Comparison of ENCODE assay signal across 17 cellular contexts in the genomic region with DNA sequence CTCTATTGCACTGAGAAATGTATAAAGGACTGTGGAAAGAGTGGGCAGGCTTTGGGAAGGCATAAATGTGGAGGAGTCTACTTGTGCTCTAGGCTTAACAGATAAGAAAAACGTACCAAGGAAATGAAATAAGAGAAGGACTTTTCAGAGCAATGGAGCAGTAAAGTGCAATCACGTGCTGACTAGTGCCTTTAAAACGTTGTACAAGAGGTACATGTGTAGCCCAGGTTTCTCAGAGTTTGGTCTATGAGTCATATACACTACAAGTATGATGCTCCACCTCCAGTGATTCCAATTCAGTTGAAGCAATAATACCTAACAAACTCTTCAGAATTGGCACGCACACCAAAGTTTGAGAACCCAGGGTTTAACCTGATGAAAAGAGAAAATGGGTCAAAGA. TPM values are rescaled to one million over a fixed set of nuclear protein-coding genes. Genes with fewer than 3 reads are reported as not detected.
DNase-seq lines count a peak whose midpoint lies in the region; ATAC-seq and TF ChIP-seq lines count a peak whose summit lies in the region.
"Had no signal": no experiment of that assay in that cellular context is flagged by ENCODE, and none has a peak within 500 bp of the region (broad histone marks: within the 10 kb centered on the region; RNA-seq: fewer than 3 reads in every experiment).

No MANE protein-coding gene starts in this region.

- H3K4me3 Mint-ChIP-seq in stimulated activated effector memory CD8-positive, alpha-beta T cell treated with anti-CD3 and anti-CD28 coated beads, Interleukin-12 subunit alpha, Interleukin-12 subunit beta, amount 100 ng/mL, for 72 hours: no peak overlapping the region

- H3K4me1 Mint-ChIP-seq in stimulated activated effector memory CD8-positive, alpha-beta T cell treated with anti-CD3 and anti-CD28 coated beads, Interleukin-12 subunit alpha, Interleukin-12 subunit beta, amount 100 ng/mL, for 72 hours: peaks cover 6% of the 10 kb centered on the region

- no peak overlapping the region for H3K27ac Mint-ChIP-seq in stimulated activated effector memory CD8-positive, alpha-beta T cell treated with anti-CD3 and anti-CD28 coated beads, Interleukin-12 subunit alpha, Interleukin-12 subunit beta, amount 100 ng/mL, for 72 hours

- no peaks in the 10 kb centered on the region for H3K9me3 ChIP-seq in RWPE2 (ENCODE audit: severe bottlenecking)
- H3K9me3 ChIP-seq: BLaER1, Peyer's patch, SJCRH30 had no signal

- H3K36me3 ChIP-seq in RWPE2 (ENCODE audit: low read depth): no peaks in the 10 kb centered on the region
- H3K36me3 ChIP-seq: BLaER1, Peyer's patch, SJCRH30 had no signal

- no peak for DNase-seq in activated CD4-positive, CD25-positive, alpha-beta regulatory T cell (lab: John Stamatoyannopoulos, UW)
- no peak for DNase-seq in RWPE2 (ENCODE audit: low spot score)
- no peak for DNase-seq in stimulated activated effector memory CD8-positive, alpha-beta T cell treated with anti-CD3 and anti-CD28 coated beads, Interleukin-12 subunit alpha, Interleukin-12 subunit beta, amount 100 ng/mL, for 72 hours (ENCODE audit: low spot score in 2 of 2)
- no peak for DNase-seq in NCI-H2107 treated with DMSO at 0.1 percent for 48 hours (lab: John Stamatoyannopoulos, UW; ENCODE audit: unreplicated experiment)
- no peak for DNase-seq in SHP77 (lab: John Stamatoyannopoulos, UW)
- no peak for DNase-seq in NCI-H146 treated with DMSO at 0.1 percent for 48 hours (lab: John Stamatoyannopoulos, UW; ENCODE audit: unreplicated experiment)
- DNase-seq: HCEC 1CT, NCI-H1092, NCI-H187, NCI-H446 treated with DMSO at 0.1 percent for 48 hours, NCI-H774, Peyer's patch, SJCRH30 had no signal

- no peaks in the 10 kb centered on the region for H3K27me3 ChIP-seq in RWPE2 (ENCODE audit: insufficient read depth, poor library complexity, severe bottlenecking)
- H3K27me3 ChIP-seq: BLaER1, Peyer's patch, SJCRH30 had no signal

- no peaks in the 10 kb centered on the region for H3K9me3 Mint-ChIP-seq in stimulated activated effector memory CD8-positive, alpha-beta T cell treated with anti-CD3 and anti-CD28 coated beads, Interleukin-12 subunit alpha, Interleukin-12 subunit beta, amount 100 ng/mL, for 72 hours

- no peak overlapping the region for H3K27ac ChIP-seq in RWPE2 (ENCODE audit: poor library complexity, severe bottlenecking)
- H3K27ac ChIP-seq: 22Rv1, BLaER1, Peyer's patch, SJCRH30 had no signal

- H3K36me3 Mint-ChIP-seq in stimulated activated effector memory CD8-positive, alpha-beta T cell treated with anti-CD3 and anti-CD28 coated beads, Interleukin-12 subunit alpha, Interleukin-12 subunit beta, amount 100 ng/mL, for 72 hours: no peaks in the 10 kb centered on the region

- ATAC-seq in activated CD4-positive, CD25-positive, alpha-beta regulatory T cell treated with anti-CD3 and anti-CD28 coated beads, Interleukin-2, amount 50 U/mL, for 24 hours: peak; percentile 64 to 86
- ATAC-seq in RWPE2 (ENCODE audit: low read depth) (peak; percentile 70; the same call in 2 of the 3 replicates), esophagus mucosa (peak; percentile 23)
- peak; percentile 76 for ATAC-seq in stimulated activated effector memory CD8-positive, alpha-beta T cell treated with anti-CD3 and anti-CD28 coated beads, Interleukin-12 subunit alpha, Interleukin-12 subunit beta, amount 100 ng/mL, for 72 hours

- H3K4me3 ChIP-seq in RWPE2 (ENCODE audit: severe bottlenecking): no peak overlapping the region
- H3K4me3 ChIP-seq: BLaER1, Peyer's patch, SJCRH30 had no signal

- TF ChIP-seq CTCF in RWPE2 (IDR thresholded peaks at IDR 0.05; ENCODE audit: poor library complexity, severe bottlenecking): no peak

- H3K4me1 ChIP-seq in RWPE2 (ENCODE audit: insufficient read depth, poor library complexity, severe bottlenecking): no peaks in the 10 kb centered on the region
- H3K4me1 ChIP-seq: BLaER1, Peyer's patch, SJCRH30 had no signal

RNA-seq across cellular contexts. Expression of a gene that starts 13.4 kb away (rescaled TPM):
- total RNA-seq in esophagus mucosa: 12.8 TPM

Comparison
In these comparisons a context has a peak if more than half of its experiments do, and no peak if none do; other contexts are left out.
1. ATAC-seq: peak in every context shown above with its lines; median percentile 76 in stimulated activated effector memory CD8-positive, alpha-beta T cell treated with anti-CD3 and anti-CD28 coated beads, Interleukin-12 subunit alpha, Interleukin-12 subunit beta, amount 100 ng/mL, for 72 hours; 75 in activated CD4-positive, CD25-positive, alpha-beta regulatory T cell treated with anti-CD3 and anti-CD28 coated beads, Interleukin-2, amount 50 U/mL, for 24 hours; 70 in RWPE2; 23 in esophagus mucosa.